8 cellular contexts compared by ENCODE assay signal in genomic region chr7:75878769-75879596, GRCh38. TPM values are rescaled to one million over a fixed set of nuclear protein-coding genes. Genes with fewer than 3 reads are reported as not detected.
DNase-seq lines count a peak whose midpoint lies in the region; ATAC-seq lines count a peak whose summit lies in the region.

RHBDD2 (plus strand) TSS chr7:75879034; CDS start chr7:75879083, 49 bp downstream.

- DNase-seq in DMS 273 (lab: John Stamatoyannopoulos, UW; ENCODE audit: unreplicated experiment) (peak; percentile 99), OCI-M1 (lab: John Stamatoyannopoulos, UW) (peak; percentile 98), activated T-cell treated with anti-CD3 and anti-CD28 coated beads for 24 hours (ENCODE audit: low read depth) (peak; percentile 95), epidermal melanocyte (ENCODE audit: insufficient read length, low spot score) (peak; percentile 93), middle frontal gyrus (ENCODE audit: extremely low spot score, low spot score) (peak; percentile 88)
- DNase-seq in stimulated activated CD8-positive, alpha-beta memory T cell treated with anti-CD3 and anti-CD28 coated beads, Interleukin-2, amount 100 ng/mL, for 48 hours (ENCODE audit: low read depth in 2 of 2), result peak; percentile 94 to 95

- no peaks in the 10 kb centered on the region for H3K36me3 Mint-ChIP-seq in IgD-negative memory B cell

- H3K27me3 Mint-ChIP-seq in IgD-negative memory B cell, result no peaks in the 10 kb centered on the region

- peak within 1 kb of the TSS; percentile 94 to 98 (median 97) for H3K4me3 Mint-ChIP-seq in IgD-negative memory B cell

- H3K9me3 Mint-ChIP-seq in IgD-negative memory B cell, result no peaks in the 10 kb centered on the region

- H3K4me1 Mint-ChIP-seq in IgD-negative memory B cell, result peaks cover 14 to 21% (median 14%) of the 10 kb centered on the region in 3 donors

- ATAC-seq in GM21576 (IDR thresholded peaks at IDR 0.05; ENCODE audit: unreplicated experiment), result peak; percentile 91

- peak within 1 kb of the TSS; percentile 54 to 94 (median 93) for H3K27ac Mint-ChIP-seq in IgD-negative memory B cell

RNA-seq across cellular contexts. Expression of gene RHBDD2, which starts in this region (rescaled TPM):
- polyA plus RNA-seq in IgD-negative memory B cell, result 66.0 TPM

Comparison
In these comparisons a context has a peak if more than half of its experiments do, and no peak if none do; other contexts are left out.
1. Peak in every context shown above with its lines: DNase-seq and ATAC-seq.